ENCODE assay signal across 8 cellular contexts in genomic region chr2:180979086-180979934, GRCh38. TPM values are rescaled to one million over a fixed set of nuclear protein-coding genes. Genes with fewer than 3 reads are reported as not detected.
A peak's percentile ranks its signal among the peaks of the same experiment; 100 is the strongest.
DNase-seq lines count a peak whose midpoint lies in the region; ATAC-seq and TF ChIP-seq lines count a peak whose summit lies in the region.

No MANE protein-coding gene starts in this region.

- H3K27ac ChIP-seq in BLaER1 (peak overlapping the region; percentile 85), thoracic aorta (peak overlapping the region; percentile 91)

- no peaks in the 10 kb centered on the region for H3K27me3 ChIP-seq in BLaER1
- no peaks in the 10 kb centered on the region for H3K27me3 ChIP-seq in thoracic aorta (replicated peaks; ENCODE audit: insufficient read depth)

- H3K4me3 ChIP-seq in BLaER1 (peak overlapping the region; percentile 90), astrocyte of the spinal cord (ENCODE audit: low read depth, low read length) (peak overlapping the region; percentile 39), thoracic aorta (peak overlapping the region; percentile 78)

- H3K4me2 ChIP-seq in BLaER1, result peak overlapping the region; percentile 84

- H3K9ac ChIP-seq in BLaER1, result peak overlapping the region; percentile 86; the same call in 1 of the 2 replicates

- H3K36me3 ChIP-seq in BLaER1, result no peaks in the 10 kb centered on the region
- H3K36me3 ChIP-seq in thoracic aorta, result no peaks in the 10 kb centered on the region

- ATAC-seq in thoracic aorta (ENCODE audit: insufficient number of reproducible peaks, low FRiP score, low read depth) (no peak), GM18502 (IDR thresholded peaks at IDR 0.05; ENCODE audit: poor library complexity, unreplicated experiment) (no peak)

- H3K4me1 ChIP-seq in BLaER1, result peaks cover 31% of the 10 kb centered on the region
- peaks cover 9 to 38% of the 10 kb centered on the region in 2 donors for H3K4me1 ChIP-seq in thoracic aorta (ENCODE audit: control insufficient read depth in 1 of 2, low read depth in 2 of 2)

- DNase-seq in KBM-7, result peak; percentile 30
- DNase-seq in astrocyte of the spinal cord (ENCODE audit: low read depth, low spot score), result peak; percentile 71
- DNase-seq in left kidney (ENCODE audit: low read depth, low spot score), result peak; percentile 62
- DNase-seq in thoracic aorta (ENCODE audit: low spot score), result no peak
- DNase-seq in hippocampal formation (lab: John Stamatoyannopoulos, UW), result no peak
- DNase-seq in CD1c-positive myeloid dendritic cell (ENCODE audit: extremely low spot score), result no peak

- in situ Hi-C loops in KBM-7 (cut with MboI; ENCODE audit: low pct_unique_long_range_greater_than_20kb, low sequenced_read_pairs), result no loop called here
- in situ Hi-C loops in astrocyte of the spinal cord (cut with HindIII; ENCODE audit: low sequenced_read_pairs), result no loop called here

- no peak for TF ChIP-seq CTCF in astrocyte of the spinal cord (IDR thresholded peaks at IDR 0.05; ENCODE audit: low read depth, low read length)
- TF ChIP-seq CTCF in thoracic aorta (IDR thresholded peaks at IDR 0.05), result no peak

- no peaks in the 10 kb centered on the region for H4K20me1 ChIP-seq in BLaER1

- H3K9me3 ChIP-seq in BLaER1 (no peaks in the 10 kb centered on the region), thoracic aorta (no peaks in the 10 kb centered on the region)

RNA-seq across cellular contexts. Expression of gene UBE2E3, which starts 1.1 kb away (rescaled TPM):
- total RNA-seq in thoracic aorta, result 10 to 100 TPM; 49.7 to 53.8 TPM

Comparison
In these comparisons a context has a peak if more than half of its experiments do, and no peak if none do; other contexts are left out.
1. H3K4me3 ChIP-seq: peak in every context shown above with its lines; median percentile 90 in BLaER1; 78 in thoracic aorta; 39 in astrocyte of the spinal cord.
2. DNase-seq: peak in KBM-7 (single experiment), astrocyte of the spinal cord (single experiment) and left kidney (single experiment); none in thoracic aorta (single experiment), hippocampal formation (0 of 2) and CD1c-positive myeloid dendritic cell (single experiment).